Comparison of ENCODE assay signal across 25 cellular contexts in the genomic region with DNA sequence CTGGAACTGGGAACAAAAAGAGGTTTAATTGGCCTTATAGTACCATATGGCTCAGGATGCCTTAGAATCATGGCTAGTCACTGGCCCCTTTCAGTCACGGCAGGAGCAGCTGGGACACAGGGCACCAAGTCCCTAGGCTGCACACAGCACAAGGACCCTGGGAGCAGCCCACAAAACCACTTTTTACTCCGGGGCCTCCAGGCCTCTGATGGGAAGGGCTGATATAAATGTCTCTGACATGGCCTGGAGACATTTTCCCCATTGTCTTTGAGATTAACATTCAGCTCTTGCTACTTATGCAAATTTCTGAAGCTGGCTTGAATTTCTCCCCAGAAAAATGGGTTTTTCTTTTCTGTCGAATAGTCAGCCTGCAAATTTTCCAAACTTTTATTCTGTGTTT.
"Had no signal": no experiment of that assay in that cellular context is flagged by ENCODE, and none has a peak within 500 bp of the region (broad histone marks: within the 10 kb centered on the region; RNA-seq: fewer than 3 reads in every experiment).

No MANE protein-coding gene starts in this region.

- H3K4me1 ChIP-seq: left lung, pancreas, prostate gland, stomach, testis, thyroid gland, transverse colon, upper lobe of left lung had no signal

- H3K27me3 ChIP-seq: left lung, pancreas, stomach, testis, thyroid gland, transverse colon, upper lobe of left lung had no signal

- H3K27ac ChIP-seq: left lung, pancreas, prostate gland, skin epidermis, stomach, testis, thyroid gland, transverse colon, upper lobe of left lung had no signal

- DNase-seq: hypothalamus; kidney glomerular epithelial cell; left colon; midbrain; naive thymus-derived CD8-positive, alpha-beta T cell; nucleus accumbens; pancreas; posterior cingulate gyrus; retina; right cardiac atrium; stimulated activated CD4-positive, alpha-beta T cell treated with anti-CD3 and anti-CD28 coated beads, Interleukin-12 subunit alpha, Interleukin-12 subunit beta, amount 100 ng/mL, for 4 hours; stimulated activated CD4-positive, alpha-beta T cell treated with anti-CD3 and anti-CD28 coated beads, Interleukin-15, amount 100 ng/mL, for 24 hours; stimulated activated CD4-positive, alpha-beta T cell treated with anti-CD3 and anti-CD28 coated beads, Interleukin-2, amount 100 ng/mL, for 24 hours; stimulated activated CD4-positive, alpha-beta T cell treated with anti-CD3 and anti-CD28 coated beads, Interleukin-4, amount 100 ng/mL, for 1 hour; stimulated activated naive B cell treated with anti-CD40 and anti-IgM and Interleukin-4, amounts not matched to agents 10 μg/mL and 1 μg/mL and 100 μg/mL, for 72 hours; stimulated activated naive CD8-positive, alpha-beta T cell treated with anti-CD3 and anti-CD28 coated beads, Interleukin-15, Interleukin-2, amounts not matched to agents 100 U/mL and 50 U/mL, for 24 hours; stomach; testis; thyroid gland; transverse colon; upper lobe of left lung had no signal

- H3K36me3 ChIP-seq: left lung, pancreas, prostate gland, stomach, thyroid gland, transverse colon, upper lobe of left lung had no signal

- H3K9me3 ChIP-seq: pancreas, prostate gland, testis, thyroid gland, upper lobe of left lung had no signal

- H3K4me3 ChIP-seq: left lung, lung, pancreas, prostate gland, skin epidermis, stomach, testis, thyroid gland, transverse colon, upper lobe of left lung had no signal
